ENCODE assay signal across 4 cellular contexts in the genomic region with DNA sequence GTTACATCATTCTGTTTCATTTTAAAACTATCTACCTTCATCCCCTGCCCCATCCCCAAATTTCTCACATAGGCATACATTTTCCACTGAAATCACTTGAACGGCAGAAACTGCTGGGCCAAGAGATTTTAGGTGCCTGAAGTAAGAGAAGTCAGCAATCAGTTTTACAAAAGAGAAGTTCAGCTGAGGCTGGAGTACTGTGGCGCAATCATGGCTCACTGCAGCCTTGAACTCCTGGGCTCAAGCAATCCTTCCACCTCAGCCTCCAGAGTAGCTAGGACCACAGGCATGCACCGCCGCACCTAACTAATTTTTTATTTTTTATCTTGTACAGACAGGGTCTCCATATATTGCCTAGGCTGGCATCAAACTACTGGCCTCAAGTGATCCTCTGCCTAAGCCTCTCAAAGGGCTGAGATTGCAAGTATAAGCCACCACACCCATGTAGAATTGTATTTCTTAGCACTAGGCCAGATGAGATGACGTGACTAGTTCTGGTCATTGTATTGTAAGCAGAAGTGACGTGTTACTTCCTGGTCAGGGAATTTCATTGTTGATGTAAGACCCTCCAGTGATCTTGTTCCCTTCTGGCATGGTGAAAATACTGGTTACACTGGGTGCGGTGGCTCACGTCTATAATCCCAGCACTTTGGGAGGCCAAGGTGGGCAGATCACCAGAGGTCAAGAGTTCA.
TF ChIP-seq lines count a peak whose summit lies in the region.

No MANE protein-coding gene starts in this region.

TF ChIP-seq in SK-N-SH treated with all-trans-retinoic acid at 6 μM for 48 hours, 23 proteins besides CTCF, POLR2A, EP300 and RAD21:
- TF ChIP-seq TCF4 (CRISPR knock-in tag; IDR thresholded peaks at IDR 0.05; ENCODE audit: borderline replicate concordance) = no peak
- no peak for TF ChIP-seq ISL1 (CRISPR knock-in tag; IDR thresholded peaks at IDR 0.05)
- no peak for TF ChIP-seq PPARA (CRISPR knock-in tag; IDR thresholded peaks at IDR 0.05; ENCODE audit: borderline replicate concordance)
- TF ChIP-seq ZFP3 (CRISPR knock-in tag; IDR thresholded peaks at IDR 0.05) = no peak
- no peak for TF ChIP-seq CREB5 (CRISPR knock-in tag; IDR thresholded peaks at IDR 0.05; ENCODE audit: low read depth)
- no peak for TF ChIP-seq ZNF8 (CRISPR knock-in tag; IDR thresholded peaks at IDR 0.05)
- no peak for TF ChIP-seq BACH2 (CRISPR knock-in tag; IDR thresholded peaks at IDR 0.05; ENCODE audit: borderline replicate concordance)
- no peak for TF ChIP-seq OSR1 (CRISPR knock-in tag; IDR thresholded peaks at IDR 0.05)
- TF ChIP-seq, protein P1, sequence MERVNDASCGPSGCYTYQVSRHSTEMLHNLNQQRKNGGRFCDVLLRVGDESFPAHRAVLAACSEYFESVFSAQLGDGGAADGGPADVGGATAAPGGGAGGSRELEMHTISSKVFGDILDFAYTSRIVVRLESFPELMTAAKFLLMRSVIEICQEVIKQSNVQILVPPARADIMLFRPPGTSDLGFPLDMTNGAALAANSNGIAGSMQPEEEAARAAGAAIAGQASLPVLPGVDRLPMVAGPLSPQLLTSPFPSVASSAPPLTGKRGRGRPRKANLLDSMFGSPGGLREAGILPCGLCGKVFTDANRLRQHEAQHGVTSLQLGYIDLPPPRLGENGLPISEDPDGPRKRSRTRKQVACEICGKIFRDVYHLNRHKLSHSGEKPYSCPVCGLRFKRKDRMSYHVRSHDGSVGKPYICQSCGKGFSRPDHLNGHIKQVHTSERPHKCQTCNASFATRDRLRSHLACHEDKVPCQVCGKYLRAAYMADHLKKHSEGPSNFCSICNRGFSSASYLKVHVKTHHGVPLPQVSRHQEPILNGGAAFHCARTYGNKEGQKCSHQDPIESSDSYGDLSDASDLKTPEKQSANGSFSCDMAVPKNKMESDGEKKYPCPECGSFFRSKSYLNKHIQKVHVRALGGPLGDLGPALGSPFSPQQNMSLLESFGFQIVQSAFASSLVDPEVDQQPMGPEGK (CRISPR knock-in tag; IDR thresholded peaks at IDR 0.05; ENCODE audit: borderline replicate concordance) = no peak

TF ChIP-seq in SK-N-SH, 30 proteins besides CTCF, POLR2A, EP300 and RAD21:
- TF ChIP-seq, protein P2, sequence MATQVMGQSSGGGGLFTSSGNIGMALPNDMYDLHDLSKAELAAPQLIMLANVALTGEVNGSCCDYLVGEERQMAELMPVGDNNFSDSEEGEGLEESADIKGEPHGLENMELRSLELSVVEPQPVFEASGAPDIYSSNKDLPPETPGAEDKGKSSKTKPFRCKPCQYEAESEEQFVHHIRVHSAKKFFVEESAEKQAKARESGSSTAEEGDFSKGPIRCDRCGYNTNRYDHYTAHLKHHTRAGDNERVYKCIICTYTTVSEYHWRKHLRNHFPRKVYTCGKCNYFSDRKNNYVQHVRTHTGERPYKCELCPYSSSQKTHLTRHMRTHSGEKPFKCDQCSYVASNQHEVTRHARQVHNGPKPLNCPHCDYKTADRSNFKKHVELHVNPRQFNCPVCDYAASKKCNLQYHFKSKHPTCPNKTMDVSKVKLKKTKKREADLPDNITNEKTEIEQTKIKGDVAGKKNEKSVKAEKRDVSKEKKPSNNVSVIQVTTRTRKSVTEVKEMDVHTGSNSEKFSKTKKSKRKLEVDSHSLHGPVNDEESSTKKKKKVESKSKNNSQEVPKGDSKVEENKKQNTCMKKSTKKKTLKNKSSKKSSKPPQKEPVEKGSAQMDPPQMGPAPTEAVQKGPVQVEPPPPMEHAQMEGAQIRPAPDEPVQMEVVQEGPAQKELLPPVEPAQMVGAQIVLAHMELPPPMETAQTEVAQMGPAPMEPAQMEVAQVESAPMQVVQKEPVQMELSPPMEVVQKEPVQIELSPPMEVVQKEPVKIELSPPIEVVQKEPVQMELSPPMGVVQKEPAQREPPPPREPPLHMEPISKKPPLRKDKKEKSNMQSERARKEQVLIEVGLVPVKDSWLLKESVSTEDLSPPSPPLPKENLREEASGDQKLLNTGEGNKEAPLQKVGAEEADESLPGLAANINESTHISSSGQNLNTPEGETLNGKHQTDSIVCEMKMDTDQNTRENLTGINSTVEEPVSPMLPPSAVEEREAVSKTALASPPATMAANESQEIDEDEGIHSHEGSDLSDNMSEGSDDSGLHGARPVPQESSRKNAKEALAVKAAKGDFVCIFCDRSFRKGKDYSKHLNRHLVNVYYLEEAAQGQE (IDR thresholded peaks at IDR 0.05; ENCODE audit: low read depth, low read length) = no peak
- TF ChIP-seq NFIC (IDR thresholded peaks at IDR 0.05; ENCODE audit: borderline replicate concordance) (no peak), CHD2 (IDR thresholded peaks at IDR 0.05; ENCODE audit: low read length, partially characterized antibody) (no peak), EZH2phosphoT487 (IDR thresholded peaks at IDR 0.05; ENCODE audit: borderline replicate concordance, low read depth) (no peak)
- TF ChIP-seq, protein P3, sequence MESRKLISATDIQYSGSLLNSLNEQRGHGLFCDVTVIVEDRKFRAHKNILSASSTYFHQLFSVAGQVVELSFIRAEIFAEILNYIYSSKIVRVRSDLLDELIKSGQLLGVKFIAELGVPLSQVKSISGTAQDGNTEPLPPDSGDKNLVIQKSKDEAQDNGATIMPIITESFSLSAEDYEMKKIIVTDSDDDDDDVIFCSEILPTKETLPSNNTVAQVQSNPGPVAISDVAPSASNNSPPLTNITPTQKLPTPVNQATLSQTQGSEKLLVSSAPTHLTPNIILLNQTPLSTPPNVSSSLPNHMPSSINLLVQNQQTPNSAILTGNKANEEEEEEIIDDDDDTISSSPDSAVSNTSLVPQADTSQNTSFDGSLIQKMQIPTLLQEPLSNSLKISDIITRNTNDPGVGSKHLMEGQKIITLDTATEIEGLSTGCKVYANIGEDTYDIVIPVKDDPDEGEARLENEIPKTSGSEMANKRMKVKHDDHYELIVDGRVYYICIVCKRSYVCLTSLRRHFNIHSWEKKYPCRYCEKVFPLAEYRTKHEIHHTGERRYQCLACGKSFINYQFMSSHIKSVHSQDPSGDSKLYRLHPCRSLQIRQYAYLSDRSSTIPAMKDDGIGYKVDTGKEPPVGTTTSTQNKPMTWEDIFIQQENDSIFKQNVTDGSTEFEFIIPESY (IDR thresholded peaks at IDR 0.05; ENCODE audit: borderline replicate concordance, low read depth) = no peak

TF ChIP-seq in H1, 55 proteins besides CTCF, POLR2A, EP300 and RAD21:
- TF ChIP-seq CEBPB (IDR thresholded peaks at IDR 0.05; ENCODE audit: low read depth, low read length) = peak; percentile 27; the same call in 1 of the 2 replicates
- TF ChIP-seq TCF12 (IDR thresholded peaks at IDR 0.05; ENCODE audit: low read depth, low read length) = no peak
- no peak for TF ChIP-seq ZNF274 (IDR thresholded peaks at IDR 0.05; ENCODE audit: borderline replicate concordance, extremely low read depth, low read length)

TF ChIP-seq in GM23338, 12 proteins besides CTCF, POLR2A, EP300 and RAD21:
- TF ChIP-seq STAT1 (IDR thresholded peaks at IDR 0.05; ENCODE audit: unreplicated experiment) (no peak), POLR2AphosphoS5 (IDR thresholded peaks at IDR 0.05; ENCODE audit: low read depth) (no peak), ZNF114 (CRISPR knock-in tag; IDR thresholded peaks at IDR 0.05) (no peak), NANOG (IDR thresholded peaks at IDR 0.05; ENCODE audit: borderline replicate concordance) (no peak), EZH2phosphoT487 (IDR thresholded peaks at IDR 0.05; ENCODE audit: unreplicated experiment) (no peak), JUNB (IDR thresholded peaks at IDR 0.05; ENCODE audit: unreplicated experiment) (no peak), CREB1 (CRISPR knock-in tag; IDR thresholded peaks at IDR 0.05; ENCODE audit: low read depth) (no peak), EZH2 (IDR thresholded peaks at IDR 0.05; ENCODE audit: low read depth, unreplicated experiment) (no peak), ETS1 (IDR thresholded peaks at IDR 0.05) (no peak), ZNF331 (CRISPR knock-in tag; IDR thresholded peaks at IDR 0.05; ENCODE audit: low read depth) (no peak)
- TF ChIP-seq, protein P4, sequence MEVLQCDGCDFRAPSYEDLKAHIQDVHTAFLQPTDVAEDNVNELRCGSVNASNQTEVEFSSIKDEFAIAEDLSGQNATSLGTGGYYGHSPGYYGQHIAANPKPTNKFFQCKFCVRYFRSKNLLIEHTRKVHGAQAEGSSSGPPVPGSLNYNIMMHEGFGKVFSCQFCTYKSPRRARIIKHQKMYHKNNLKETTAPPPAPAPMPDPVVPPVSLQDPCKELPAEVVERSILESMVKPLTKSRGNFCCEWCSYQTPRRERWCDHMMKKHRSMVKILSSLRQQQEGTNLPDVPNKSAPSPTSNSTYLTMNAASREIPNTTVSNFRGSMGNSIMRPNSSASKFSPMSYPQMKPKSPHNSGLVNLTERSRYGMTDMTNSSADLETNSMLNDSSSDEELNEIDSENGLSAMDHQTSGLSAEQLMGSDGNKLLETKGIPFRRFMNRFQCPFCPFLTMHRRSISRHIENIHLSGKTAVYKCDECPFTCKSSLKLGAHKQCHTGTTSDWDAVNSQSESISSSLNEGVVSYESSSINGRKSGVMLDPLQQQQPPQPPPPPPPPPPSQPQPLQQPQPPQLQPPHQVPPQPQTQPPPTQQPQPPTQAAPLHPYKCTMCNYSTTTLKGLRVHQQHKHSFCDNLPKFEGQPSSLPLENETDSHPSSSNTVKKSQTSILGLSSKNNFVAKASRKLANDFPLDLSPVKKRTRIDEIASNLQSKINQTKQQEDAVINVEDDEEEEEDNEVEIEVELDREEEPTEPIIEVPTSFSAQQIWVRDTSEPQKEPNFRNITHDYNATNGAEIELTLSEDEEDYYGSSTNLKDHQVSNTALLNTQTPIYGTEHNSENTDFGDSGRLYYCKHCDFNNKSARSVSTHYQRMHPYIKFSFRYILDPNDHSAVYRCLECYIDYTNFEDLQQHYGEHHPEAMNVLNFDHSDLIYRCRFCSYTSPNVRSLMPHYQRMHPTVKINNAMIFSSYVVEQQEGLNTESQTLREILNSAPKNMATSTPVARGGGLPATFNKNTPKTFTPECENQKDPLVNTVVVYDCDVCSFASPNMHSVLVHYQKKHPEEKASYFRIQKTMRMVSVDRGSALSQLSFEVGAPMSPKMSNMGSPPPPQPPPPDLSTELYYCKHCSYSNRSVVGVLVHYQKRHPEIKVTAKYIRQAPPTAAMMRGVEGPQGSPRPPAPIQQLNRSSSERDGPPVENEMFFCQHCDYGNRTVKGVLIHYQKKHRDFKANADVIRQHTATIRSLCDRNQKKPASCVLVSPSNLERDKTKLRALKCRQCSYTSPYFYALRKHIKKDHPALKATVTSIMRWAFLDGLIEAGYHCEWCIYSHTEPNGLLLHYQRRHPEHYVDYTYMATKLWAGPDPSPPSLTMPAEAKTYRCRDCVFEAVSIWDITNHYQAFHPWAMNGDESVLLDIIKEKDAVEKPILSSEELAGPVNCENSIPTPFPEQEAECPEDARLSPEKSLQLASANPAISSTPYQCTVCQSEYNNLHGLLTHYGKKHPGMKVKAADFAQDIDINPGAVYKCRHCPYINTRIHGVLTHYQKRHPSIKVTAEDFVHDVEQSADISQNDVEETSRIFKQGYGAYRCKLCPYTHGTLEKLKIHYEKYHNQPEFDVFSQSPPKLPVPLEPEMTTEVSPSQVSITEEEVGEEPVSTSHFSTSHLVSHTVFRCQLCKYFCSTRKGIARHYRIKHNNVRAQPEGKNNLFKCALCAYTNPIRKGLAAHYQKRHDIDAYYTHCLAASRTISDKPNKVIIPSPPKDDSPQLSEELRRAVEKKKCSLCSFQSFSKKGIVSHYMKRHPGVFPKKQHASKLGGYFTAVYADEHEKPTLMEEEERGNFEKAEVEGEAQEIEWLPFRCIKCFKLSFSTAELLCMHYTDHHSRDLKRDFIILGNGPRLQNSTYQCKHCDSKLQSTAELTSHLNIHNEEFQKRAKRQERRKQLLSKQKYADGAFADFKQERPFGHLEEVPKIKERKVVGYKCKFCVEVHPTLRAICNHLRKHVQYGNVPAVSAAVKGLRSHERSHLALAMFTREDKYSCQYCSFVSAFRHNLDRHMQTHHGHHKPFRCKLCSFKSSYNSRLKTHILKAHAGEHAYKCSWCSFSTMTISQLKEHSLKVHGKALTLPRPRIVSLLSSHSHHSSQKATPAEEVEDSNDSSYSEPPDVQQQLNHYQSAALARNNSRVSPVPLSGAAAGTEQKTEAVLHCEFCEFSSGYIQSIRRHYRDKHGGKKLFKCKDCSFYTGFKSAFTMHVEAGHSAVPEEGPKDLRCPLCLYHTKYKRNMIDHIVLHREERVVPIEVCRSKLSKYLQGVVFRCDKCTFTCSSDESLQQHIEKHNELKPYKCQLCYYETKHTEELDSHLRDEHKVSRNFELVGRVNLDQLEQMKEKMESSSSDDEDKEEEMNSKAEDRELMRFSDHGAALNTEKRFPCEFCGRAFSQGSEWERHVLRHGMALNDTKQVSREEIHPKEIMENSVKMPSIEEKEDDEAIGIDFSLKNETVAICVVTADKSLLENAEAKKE (CRISPR knock-in tag; IDR thresholded peaks at IDR 0.05) = no peak
- TF ChIP-seq, protein P2 (IDR thresholded peaks at IDR 0.05; ENCODE audit: unreplicated experiment) = no peak
